ENCODE assay signal across 21 cellular contexts in the genomic region with DNA sequence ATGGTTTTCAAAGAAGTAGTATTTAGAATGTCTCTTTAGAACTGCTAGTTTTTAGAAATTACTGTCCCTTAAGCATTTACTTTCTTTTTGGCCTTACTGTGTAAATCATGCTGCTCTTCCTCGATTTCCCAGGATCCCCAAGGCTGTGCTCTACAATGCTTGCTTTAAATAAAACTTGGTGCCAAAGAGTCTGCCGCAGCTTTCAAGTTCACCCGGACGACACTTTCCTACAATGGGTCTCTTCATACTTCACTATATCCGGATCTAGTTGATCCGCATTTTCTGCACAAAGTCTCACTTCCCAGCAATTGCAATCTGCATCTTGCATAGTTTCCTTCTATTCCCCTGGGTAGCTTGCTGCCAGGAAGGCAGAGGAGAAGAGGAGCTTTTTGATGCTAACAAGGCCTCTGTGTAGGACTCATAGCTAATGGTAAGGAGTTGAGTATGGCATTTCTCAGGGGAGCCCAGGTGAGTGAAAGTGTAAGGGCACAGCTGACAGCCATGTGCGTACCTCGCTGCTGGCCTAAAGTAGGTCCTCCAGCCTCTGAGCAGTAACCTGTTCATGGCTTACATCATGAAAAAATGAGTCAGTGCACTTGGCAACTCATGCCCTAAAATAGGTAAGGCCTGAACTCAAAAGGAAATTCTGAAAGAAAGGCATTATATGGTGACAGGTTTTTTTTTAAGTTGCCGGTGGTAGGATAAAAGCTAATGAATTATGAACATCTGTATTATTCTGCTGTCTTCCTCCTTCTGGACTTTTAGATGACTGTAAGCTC.
DNase-seq lines count a peak whose midpoint lies in the region; ATAC-seq, FAIRE-seq and TF ChIP-seq lines count a peak whose summit lies in the region.
"Had no signal": no experiment of that assay in that cellular context is flagged by ENCODE, and none has a peak within 500 bp of the region (broad histone marks: within the 10 kb centered on the region; RNA-seq: fewer than 3 reads in every experiment).

No MANE protein-coding gene starts in this region.

- H3K79me2 ChIP-seq in GM23338 (replicated peaks; ENCODE audit: insufficient read depth) (no peaks in the 10 kb centered on the region), astrocyte (ENCODE audit: insufficient read depth, low read length) (no peaks in the 10 kb centered on the region)

- H3K27me3 Mint-ChIP-seq in GM23338 (ENCODE audit: insufficient read depth, low read depth, poor library complexity), result peaks cover 2% of the 10 kb centered on the region
- peaks cover 2% of the 10 kb centered on the region for H3K27me3 Mint-ChIP-seq in astrocyte (ENCODE audit: low read depth, unreplicated experiment)

- no peak for TF ChIP-seq POLR2A in gastroesophageal sphincter (IDR thresholded peaks at IDR 0.05)
- TF ChIP-seq POLR2A in H54 (IDR thresholded peaks at IDR 0.05; ENCODE audit: low read depth, low read length), result no peak

- H2AFZ ChIP-seq in GM23338 (peak overlapping the region; percentile 84; the same call in 1 of the 2 replicates), astrocyte (ENCODE audit: low read depth, low read length) (no peak overlapping the region)

- H3K4me3 Mint-ChIP-seq in GM23338 (no peak overlapping the region), astrocyte (ENCODE audit: unreplicated experiment) (no peak overlapping the region)
- H3K4me3 Mint-ChIP-seq: CD14-positive monocyte had no signal

- H3K36me3 ChIP-seq in GM23338 (ENCODE audit: insufficient read depth), result no peaks in the 10 kb centered on the region
- no peaks in the 10 kb centered on the region for H3K36me3 ChIP-seq in astrocyte (ENCODE audit: insufficient read depth, low read length)
- no peaks in the 10 kb centered on the region for H3K36me3 ChIP-seq in gastroesophageal sphincter
- H3K36me3 ChIP-seq in rectal smooth muscle tissue (ENCODE audit: control insufficient read depth, insufficient read depth, low read length), result no peaks in the 10 kb centered on the region
- H3K36me3 ChIP-seq in effector memory CD4-positive, alpha-beta T cell (ENCODE audit: control insufficient read depth, insufficient read depth, low read length), result no peaks in the 10 kb centered on the region
- H3K36me3 ChIP-seq: HAP-1 had no signal

- H3K9ac ChIP-seq in astrocyte (ENCODE audit: low read length) (no peak overlapping the region), rectal smooth muscle tissue (ENCODE audit: low read length) (no peak overlapping the region)

- no peaks in the 10 kb centered on the region; the same call in 1 of the 2 replicates for H3K9me2 ChIP-seq in GM23338 (ENCODE audit: insufficient read depth)

- WGBS in gastroesophageal sphincter (ENCODE audit: low coverage in 1 of 2), 2 donors, result 73 to 82% methylated on average over 6 to 9 of the region's 9 CpGs

- TF ChIP-seq CTCF in GM23338 (conservative IDR thresholded peaks at IDR 0.05; ENCODE audit: low read depth in 2 of 2), result no peak
- no peak for TF ChIP-seq CTCF in astrocyte (IDR thresholded peaks at IDR 0.05; ENCODE audit: insufficient read depth, low read depth, low read length)
- no peak for TF ChIP-seq CTCF in gastroesophageal sphincter (IDR thresholded peaks at IDR 0.05)

- no peaks in the 10 kb centered on the region for H3F3A ChIP-seq in GM23338 (replicated peaks; ENCODE audit: low read depth)

- ATAC-seq in GM23338 (peak; percentile 45), gastroesophageal sphincter (no peak), HG02981 (IDR thresholded peaks at IDR 0.05; ENCODE audit: unreplicated experiment) (no peak)

- H3K9me3 ChIP-seq in astrocyte (ENCODE audit: insufficient read depth, low read depth, low read length) (no peaks in the 10 kb centered on the region), gastroesophageal sphincter (no peaks in the 10 kb centered on the region)
- no peaks in the 10 kb centered on the region for H3K9me3 ChIP-seq in effector memory CD4-positive, alpha-beta T cell (ENCODE audit: control insufficient read depth, low read length)
- H3K9me3 ChIP-seq: Caco-2, HAP-1 had no signal

- TF ChIP-seq EP300 in gastroesophageal sphincter (IDR thresholded peaks at IDR 0.05), result no peak

- FAIRE-seq in astrocyte (lab: Jason Lieb, UNC), result no peak
- FAIRE-seq in H54 (lab: Jason Lieb, UNC), result no peak
- FAIRE-seq: HTR-8/SVneo had no signal

- H3K27ac ChIP-seq in GM23338 (ENCODE audit: low read depth) (no peak overlapping the region), astrocyte (ENCODE audit: low read depth, low read length) (no peak overlapping the region), gastroesophageal sphincter (peak overlapping the region in 3 of 4 donors; percentile 56 to 67 (median 58)), rectal smooth muscle tissue (ENCODE audit: low read depth, low read length) (peak overlapping the region; percentile 76)
- H3K27ac ChIP-seq in effector memory CD4-positive, alpha-beta T cell (ENCODE audit: insufficient read depth, low read length, poor library complexity, severe bottlenecking), result no peak overlapping the region
- H3K27ac ChIP-seq: HL-60 had no signal

- H3K4me1 ChIP-seq in GM23338 (ENCODE audit: insufficient read depth) (0 out of 2 replicates have a peak, but pooled peaks cover 10% of the 10 kb centered on the region), astrocyte (ENCODE audit: insufficient read depth, low read length) (peaks cover 8% of the 10 kb centered on the region), gastroesophageal sphincter (peaks cover 8 to 53% (median 11%) of the 10 kb centered on the region in 3 donors), rectal smooth muscle tissue (ENCODE audit: control insufficient read depth, insufficient read depth, low read length) (peaks cover 50% of the 10 kb centered on the region)
- H3K4me1 ChIP-seq in effector memory CD4-positive, alpha-beta T cell (ENCODE audit: control insufficient read depth, insufficient read depth, low read length, poor library complexity, severe bottlenecking), result no peaks in the 10 kb centered on the region
- H3K4me1 ChIP-seq: HAP-1 had no signal

- H3K36me3 Mint-ChIP-seq in GM23338 (ENCODE audit: low read depth), result no peaks in the 10 kb centered on the region
- H3K36me3 Mint-ChIP-seq in astrocyte (ENCODE audit: low read depth, unreplicated experiment), result no peaks in the 10 kb centered on the region
- H3K36me3 Mint-ChIP-seq: CD14-positive monocyte had no signal

- no peak for DNase-seq in GM23338 (ENCODE audit: low spot score)
- no peak for DNase-seq in astrocyte (ENCODE audit: low read depth)
- no peak for DNase-seq in effector memory CD4-positive, alpha-beta T cell
- DNase-seq in cerebellar nuclear complex (lab: John Stamatoyannopoulos, UW), result no peak
- DNase-seq in H54 (ENCODE audit: insufficient read length, low spot score), result no peak
- DNase-seq: ACHN, AML-193, Caco-2, DMS153, NCI-H1417, NCI-H187 treated with DMSO at 0.1 percent for 48 hours, NCI-H345, NCI-H526, SIG-M5 had no signal

- H3K27me3 ChIP-seq in GM23338 (ENCODE audit: insufficient read depth) (no peaks in the 10 kb centered on the region), astrocyte (ENCODE audit: insufficient read depth, low read length) (no peaks in the 10 kb centered on the region), gastroesophageal sphincter (no peaks in the 10 kb centered on the region), rectal smooth muscle tissue (ENCODE audit: control insufficient read depth, insufficient read depth, low read length) (no peaks in the 10 kb centered on the region)
- no peaks in the 10 kb centered on the region for H3K27me3 ChIP-seq in effector memory CD4-positive, alpha-beta T cell (replicated peaks; ENCODE audit: control insufficient read depth, insufficient read depth, low read length, poor library complexity, severe bottlenecking)

- peaks cover 7% of the 10 kb centered on the region for H3K4me1 Mint-ChIP-seq in GM23338
- H3K4me1 Mint-ChIP-seq in astrocyte (ENCODE audit: low read depth, unreplicated experiment), result peaks cover 27% of the 10 kb centered on the region
- H3K4me1 Mint-ChIP-seq: CD14-positive monocyte had no signal

- no peak overlapping the region for H3K4me2 ChIP-seq in GM23338
- H3K4me2 ChIP-seq in astrocyte (ENCODE audit: low read length), result no peak overlapping the region

- H3K9me3 Mint-ChIP-seq in GM23338, result no peaks in the 10 kb centered on the region
- no peaks in the 10 kb centered on the region for H3K9me3 Mint-ChIP-seq in astrocyte (ENCODE audit: unreplicated experiment)

- H3K27ac Mint-ChIP-seq in GM23338 (no peak overlapping the region), astrocyte (ENCODE audit: unreplicated experiment) (peak overlapping the region; percentile 56)
- H3K27ac Mint-ChIP-seq: CD14-positive monocyte had no signal

- no peaks in the 10 kb centered on the region for H4K20me1 ChIP-seq in GM23338 (replicated peaks; ENCODE audit: insufficient read depth)
- H4K20me1 ChIP-seq in astrocyte (ENCODE audit: insufficient read depth, low read length), result no peaks in the 10 kb centered on the region

- H3K4me3 ChIP-seq in GM23338 (no peak overlapping the region), astrocyte (ENCODE audit: insufficient read depth, low read depth, low read length) (no peak overlapping the region), gastroesophageal sphincter (no peak overlapping the region), rectal smooth muscle tissue (ENCODE audit: low read length) (no peak overlapping the region)
- no peak overlapping the region for H3K4me3 ChIP-seq in effector memory CD4-positive, alpha-beta T cell (ENCODE audit: insufficient read depth, low read depth, low read length, poor library complexity, severe bottlenecking)
- H3K4me3 ChIP-seq: HAP-1 had no signal

TF ChIP-seq in GM23338, 12 proteins besides CTCF, POLR2A, EP300 and RAD21 (continues in another document):
- TF ChIP-seq, protein P1, sequence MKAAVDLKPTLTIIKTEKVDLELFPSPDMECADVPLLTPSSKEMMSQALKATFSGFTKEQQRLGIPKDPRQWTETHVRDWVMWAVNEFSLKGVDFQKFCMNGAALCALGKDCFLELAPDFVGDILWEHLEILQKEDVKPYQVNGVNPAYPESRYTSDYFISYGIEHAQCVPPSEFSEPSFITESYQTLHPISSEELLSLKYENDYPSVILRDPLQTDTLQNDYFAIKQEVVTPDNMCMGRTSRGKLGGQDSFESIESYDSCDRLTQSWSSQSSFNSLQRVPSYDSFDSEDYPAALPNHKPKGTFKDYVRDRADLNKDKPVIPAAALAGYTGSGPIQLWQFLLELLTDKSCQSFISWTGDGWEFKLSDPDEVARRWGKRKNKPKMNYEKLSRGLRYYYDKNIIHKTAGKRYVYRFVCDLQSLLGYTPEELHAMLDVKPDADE (IDR thresholded peaks at IDR 0.05), result no peak

Comparison
In these comparisons a context has a peak if more than half of its experiments do, and no peak if none do; other contexts are left out.
1. H3K27ac ChIP-seq: peak in gastroesophageal sphincter (3 of 4) and rectal smooth muscle tissue (single experiment); none in GM23338 (single experiment), astrocyte (single experiment) and effector memory CD4-positive, alpha-beta T cell (single experiment).